In the genomic region with DNA sequence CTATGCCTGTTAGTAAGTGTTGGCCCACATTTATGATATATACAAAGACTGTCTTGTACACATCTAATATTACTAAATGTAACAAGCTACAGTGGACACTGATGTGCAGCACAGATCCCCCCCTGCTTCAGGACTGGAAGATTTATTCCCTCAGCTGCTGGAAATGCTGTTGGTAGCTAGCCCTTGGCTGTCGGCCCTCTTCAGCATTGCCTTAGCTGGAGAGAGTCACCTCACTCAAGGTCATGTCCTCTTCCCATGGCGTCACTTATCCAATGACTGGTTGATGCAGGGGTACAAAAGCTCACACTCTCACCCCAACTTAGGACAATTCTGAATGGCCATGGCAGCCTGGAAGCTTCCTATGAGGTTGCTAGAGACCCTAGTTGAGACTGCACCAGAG, we compare ENCODE assay signal across 17 cellular contexts.
DNase-seq lines count a peak whose midpoint lies in the region; ATAC-seq, FAIRE-seq and TF ChIP-seq lines count a peak whose summit lies in the region.
"Had no signal": no experiment of that assay in that cellular context is flagged by ENCODE, and none has a peak within 500 bp of the region (broad histone marks: within the 10 kb centered on the region; RNA-seq: fewer than 3 reads in every experiment).

No MANE protein-coding gene starts in this region.

- TF ChIP-seq POLR2A in heart left ventricle (IDR thresholded peaks at IDR 0.05): no peak

- no peak for DNase-seq in bronchial epithelial cell (ENCODE audit: low read depth)
- DNase-seq in heart left ventricle: peak in 4 of 5 donors; percentile 18 to 55 (median 42)
- peak; percentile 10 to 49 (median 47) for DNase-seq in right cardiac atrium
- DNase-seq in NCI-H2196 treated with DMSO at 0.1 percent for 48 hours (lab: John Stamatoyannopoulos, UW; ENCODE audit: unreplicated experiment): no peak
- no peak for DNase-seq in omental fat pad (ENCODE audit: low spot score)
- DNase-seq: BE2C; CD4-positive, alpha-beta memory T cell; DMS79; GM23248 had no signal

- no peaks in the 10 kb centered on the region for H3K36me3 ChIP-seq in bronchial epithelial cell (ENCODE audit: control insufficient read depth, insufficient read depth, low read length)
- H3K36me3 ChIP-seq in heart left ventricle: peaks cover 0 to 29% (median 0%) of the 10 kb centered on the region in 9 donors
- H3K36me3 ChIP-seq: BE2C had no signal

- TF ChIP-seq CTCF in bronchial epithelial cell (IDR thresholded peaks at IDR 0.05; ENCODE audit: insufficient read depth, low read length, severe bottlenecking) (no peak), heart left ventricle (IDR thresholded peaks at IDR 0.05) (no peak), omental fat pad (IDR thresholded peaks at IDR 0.05) (no peak)

- H3K9me3 ChIP-seq in heart left ventricle (no peaks in the 10 kb centered on the region), right cardiac atrium (ENCODE audit: control insufficient read depth, low read length) (no peaks in the 10 kb centered on the region)
- H3K9me3 ChIP-seq: A549, BE2C had no signal

- no peaks in the 10 kb centered on the region for H3K27me3 ChIP-seq in bronchial epithelial cell (ENCODE audit: control insufficient read depth, insufficient read depth, low read length)
- H3K27me3 ChIP-seq in heart left ventricle: no peaks in the 10 kb centered on the region
- no peaks in the 10 kb centered on the region for H3K27me3 ChIP-seq in right cardiac atrium (ENCODE audit: control insufficient read depth, insufficient read depth)
- H3K27me3 ChIP-seq: BE2C had no signal

- 51 to 62% (median 54%) methylated on average over 2 of the region's 2 CpGs for whole genome bisulfite sequencing in heart left ventricle, 4 donors
- 64% methylated on average over 2 of the region's 2 CpGs for WGBS in right cardiac atrium

- peak; percentile 61 to 91 (median 90) for ATAC-seq in heart left ventricle
- ATAC-seq in right cardiac atrium: peak; percentile 67 to 68
- no peak for ATAC-seq in GM19452 (IDR thresholded peaks at IDR 0.05; ENCODE audit: unreplicated experiment)
- ATAC-seq in omental fat pad (ENCODE audit: low FRiP score): no peak
- ATAC-seq: A549, GM12878, HCT116 had no signal

- H3K27ac ChIP-seq in heart left ventricle (peak overlapping the region in 3 of 12 donors; percentile 19 to 23 (median 21)), right cardiac atrium (ENCODE audit: low read length) (no peak overlapping the region)
- H3K27ac ChIP-seq: A549, C4-2B, GM23248, HL-60 had no signal

- no peak overlapping the region for H3K4me3 ChIP-seq in bronchial epithelial cell (ENCODE audit: low read depth, low read length)
- no peak overlapping the region for H3K4me3 ChIP-seq in heart left ventricle
- H3K4me3 ChIP-seq in right cardiac atrium (ENCODE audit: low read length): no peak overlapping the region
- H3K4me3 ChIP-seq: A549, GM12878, GM23248 had no signal

- intact Hi-C loops in heart left ventricle (cut with DNase I) (loop anchor here in 1 of 10 donors (10.0 kb wide), 1 partner anchor 561 kb away; no protein-coding TSS in a partner anchor), right cardiac atrium (cut with DNase I) (no loop called here)

- peak; percentile 32 for FAIRE-seq in bronchial epithelial cell (lab: Jason Lieb, UNC)
- FAIRE-seq: A549, GM12878, GM18507, H54 had no signal

- H3K4me1 ChIP-seq in heart left ventricle (peaks cover 0 to 4% (median 0%) of the 10 kb centered on the region in 12 donors), right cardiac atrium (ENCODE audit: control insufficient read depth, insufficient read depth, low read length) (no peaks in the 10 kb centered on the region)
- H3K4me1 ChIP-seq: A549, BE2C had no signal

Comparison
In these comparisons a context has a peak if more than half of its experiments do, and no peak if none do; other contexts are left out.
1. DNase-seq: peak in heart left ventricle (4 of 5) and right cardiac atrium (3 of 3); none in bronchial epithelial cell (single experiment), NCI-H2196 treated with DMSO at 0.1 percent for 48 hours (single experiment) and omental fat pad (single experiment).
2. ATAC-seq: peak in heart left ventricle (4 of 4) and right cardiac atrium (2 of 2); none in GM19452 (single experiment) and omental fat pad (single experiment).